In the genomic region with DNA sequence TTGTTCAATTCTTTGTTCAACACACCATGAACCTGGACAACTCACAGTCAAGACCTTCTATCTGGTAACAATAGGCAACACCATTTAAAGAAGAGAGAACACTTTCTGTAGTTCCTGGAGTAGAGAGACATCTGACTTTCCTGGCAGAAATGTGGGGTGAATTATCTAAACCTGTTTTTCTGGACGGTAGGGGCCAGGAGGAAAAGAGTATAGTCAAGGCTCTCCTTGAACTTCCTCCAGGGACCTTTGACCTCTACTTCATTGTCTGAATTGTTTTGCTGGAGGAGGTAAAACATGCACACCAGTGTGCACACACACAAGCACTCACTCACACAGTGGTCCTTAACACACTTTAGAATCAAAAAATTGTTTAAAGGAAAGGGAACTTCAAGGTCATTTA, we compare ENCODE assay signal across 1 cellular context.
TF ChIP-seq lines count a peak whose summit lies in the region.

No MANE protein-coding gene starts in this region.

TF ChIP-seq in GM23338, 12 proteins besides CTCF, POLR2A, EP300 and RAD21 (continued from another document):
- TF ChIP-seq, protein P1, sequence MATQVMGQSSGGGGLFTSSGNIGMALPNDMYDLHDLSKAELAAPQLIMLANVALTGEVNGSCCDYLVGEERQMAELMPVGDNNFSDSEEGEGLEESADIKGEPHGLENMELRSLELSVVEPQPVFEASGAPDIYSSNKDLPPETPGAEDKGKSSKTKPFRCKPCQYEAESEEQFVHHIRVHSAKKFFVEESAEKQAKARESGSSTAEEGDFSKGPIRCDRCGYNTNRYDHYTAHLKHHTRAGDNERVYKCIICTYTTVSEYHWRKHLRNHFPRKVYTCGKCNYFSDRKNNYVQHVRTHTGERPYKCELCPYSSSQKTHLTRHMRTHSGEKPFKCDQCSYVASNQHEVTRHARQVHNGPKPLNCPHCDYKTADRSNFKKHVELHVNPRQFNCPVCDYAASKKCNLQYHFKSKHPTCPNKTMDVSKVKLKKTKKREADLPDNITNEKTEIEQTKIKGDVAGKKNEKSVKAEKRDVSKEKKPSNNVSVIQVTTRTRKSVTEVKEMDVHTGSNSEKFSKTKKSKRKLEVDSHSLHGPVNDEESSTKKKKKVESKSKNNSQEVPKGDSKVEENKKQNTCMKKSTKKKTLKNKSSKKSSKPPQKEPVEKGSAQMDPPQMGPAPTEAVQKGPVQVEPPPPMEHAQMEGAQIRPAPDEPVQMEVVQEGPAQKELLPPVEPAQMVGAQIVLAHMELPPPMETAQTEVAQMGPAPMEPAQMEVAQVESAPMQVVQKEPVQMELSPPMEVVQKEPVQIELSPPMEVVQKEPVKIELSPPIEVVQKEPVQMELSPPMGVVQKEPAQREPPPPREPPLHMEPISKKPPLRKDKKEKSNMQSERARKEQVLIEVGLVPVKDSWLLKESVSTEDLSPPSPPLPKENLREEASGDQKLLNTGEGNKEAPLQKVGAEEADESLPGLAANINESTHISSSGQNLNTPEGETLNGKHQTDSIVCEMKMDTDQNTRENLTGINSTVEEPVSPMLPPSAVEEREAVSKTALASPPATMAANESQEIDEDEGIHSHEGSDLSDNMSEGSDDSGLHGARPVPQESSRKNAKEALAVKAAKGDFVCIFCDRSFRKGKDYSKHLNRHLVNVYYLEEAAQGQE (IDR thresholded peaks at IDR 0.05; ENCODE audit: unreplicated experiment): no peak
- TF ChIP-seq, protein P2, sequence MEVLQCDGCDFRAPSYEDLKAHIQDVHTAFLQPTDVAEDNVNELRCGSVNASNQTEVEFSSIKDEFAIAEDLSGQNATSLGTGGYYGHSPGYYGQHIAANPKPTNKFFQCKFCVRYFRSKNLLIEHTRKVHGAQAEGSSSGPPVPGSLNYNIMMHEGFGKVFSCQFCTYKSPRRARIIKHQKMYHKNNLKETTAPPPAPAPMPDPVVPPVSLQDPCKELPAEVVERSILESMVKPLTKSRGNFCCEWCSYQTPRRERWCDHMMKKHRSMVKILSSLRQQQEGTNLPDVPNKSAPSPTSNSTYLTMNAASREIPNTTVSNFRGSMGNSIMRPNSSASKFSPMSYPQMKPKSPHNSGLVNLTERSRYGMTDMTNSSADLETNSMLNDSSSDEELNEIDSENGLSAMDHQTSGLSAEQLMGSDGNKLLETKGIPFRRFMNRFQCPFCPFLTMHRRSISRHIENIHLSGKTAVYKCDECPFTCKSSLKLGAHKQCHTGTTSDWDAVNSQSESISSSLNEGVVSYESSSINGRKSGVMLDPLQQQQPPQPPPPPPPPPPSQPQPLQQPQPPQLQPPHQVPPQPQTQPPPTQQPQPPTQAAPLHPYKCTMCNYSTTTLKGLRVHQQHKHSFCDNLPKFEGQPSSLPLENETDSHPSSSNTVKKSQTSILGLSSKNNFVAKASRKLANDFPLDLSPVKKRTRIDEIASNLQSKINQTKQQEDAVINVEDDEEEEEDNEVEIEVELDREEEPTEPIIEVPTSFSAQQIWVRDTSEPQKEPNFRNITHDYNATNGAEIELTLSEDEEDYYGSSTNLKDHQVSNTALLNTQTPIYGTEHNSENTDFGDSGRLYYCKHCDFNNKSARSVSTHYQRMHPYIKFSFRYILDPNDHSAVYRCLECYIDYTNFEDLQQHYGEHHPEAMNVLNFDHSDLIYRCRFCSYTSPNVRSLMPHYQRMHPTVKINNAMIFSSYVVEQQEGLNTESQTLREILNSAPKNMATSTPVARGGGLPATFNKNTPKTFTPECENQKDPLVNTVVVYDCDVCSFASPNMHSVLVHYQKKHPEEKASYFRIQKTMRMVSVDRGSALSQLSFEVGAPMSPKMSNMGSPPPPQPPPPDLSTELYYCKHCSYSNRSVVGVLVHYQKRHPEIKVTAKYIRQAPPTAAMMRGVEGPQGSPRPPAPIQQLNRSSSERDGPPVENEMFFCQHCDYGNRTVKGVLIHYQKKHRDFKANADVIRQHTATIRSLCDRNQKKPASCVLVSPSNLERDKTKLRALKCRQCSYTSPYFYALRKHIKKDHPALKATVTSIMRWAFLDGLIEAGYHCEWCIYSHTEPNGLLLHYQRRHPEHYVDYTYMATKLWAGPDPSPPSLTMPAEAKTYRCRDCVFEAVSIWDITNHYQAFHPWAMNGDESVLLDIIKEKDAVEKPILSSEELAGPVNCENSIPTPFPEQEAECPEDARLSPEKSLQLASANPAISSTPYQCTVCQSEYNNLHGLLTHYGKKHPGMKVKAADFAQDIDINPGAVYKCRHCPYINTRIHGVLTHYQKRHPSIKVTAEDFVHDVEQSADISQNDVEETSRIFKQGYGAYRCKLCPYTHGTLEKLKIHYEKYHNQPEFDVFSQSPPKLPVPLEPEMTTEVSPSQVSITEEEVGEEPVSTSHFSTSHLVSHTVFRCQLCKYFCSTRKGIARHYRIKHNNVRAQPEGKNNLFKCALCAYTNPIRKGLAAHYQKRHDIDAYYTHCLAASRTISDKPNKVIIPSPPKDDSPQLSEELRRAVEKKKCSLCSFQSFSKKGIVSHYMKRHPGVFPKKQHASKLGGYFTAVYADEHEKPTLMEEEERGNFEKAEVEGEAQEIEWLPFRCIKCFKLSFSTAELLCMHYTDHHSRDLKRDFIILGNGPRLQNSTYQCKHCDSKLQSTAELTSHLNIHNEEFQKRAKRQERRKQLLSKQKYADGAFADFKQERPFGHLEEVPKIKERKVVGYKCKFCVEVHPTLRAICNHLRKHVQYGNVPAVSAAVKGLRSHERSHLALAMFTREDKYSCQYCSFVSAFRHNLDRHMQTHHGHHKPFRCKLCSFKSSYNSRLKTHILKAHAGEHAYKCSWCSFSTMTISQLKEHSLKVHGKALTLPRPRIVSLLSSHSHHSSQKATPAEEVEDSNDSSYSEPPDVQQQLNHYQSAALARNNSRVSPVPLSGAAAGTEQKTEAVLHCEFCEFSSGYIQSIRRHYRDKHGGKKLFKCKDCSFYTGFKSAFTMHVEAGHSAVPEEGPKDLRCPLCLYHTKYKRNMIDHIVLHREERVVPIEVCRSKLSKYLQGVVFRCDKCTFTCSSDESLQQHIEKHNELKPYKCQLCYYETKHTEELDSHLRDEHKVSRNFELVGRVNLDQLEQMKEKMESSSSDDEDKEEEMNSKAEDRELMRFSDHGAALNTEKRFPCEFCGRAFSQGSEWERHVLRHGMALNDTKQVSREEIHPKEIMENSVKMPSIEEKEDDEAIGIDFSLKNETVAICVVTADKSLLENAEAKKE (CRISPR knock-in tag; IDR thresholded peaks at IDR 0.05): no peak
- TF ChIP-seq EZH2phosphoT487 (IDR thresholded peaks at IDR 0.05; ENCODE audit: unreplicated experiment) (no peak), POLR2AphosphoS5 (IDR thresholded peaks at IDR 0.05; ENCODE audit: low read depth) (no peak), ZNF331 (CRISPR knock-in tag; IDR thresholded peaks at IDR 0.05; ENCODE audit: low read depth) (no peak), JUNB (IDR thresholded peaks at IDR 0.05; ENCODE audit: unreplicated experiment) (no peak), NANOG (IDR thresholded peaks at IDR 0.05; ENCODE audit: borderline replicate concordance) (no peak)
